Comparison of ENCODE assay signal across 8 cellular contexts in the genomic region with DNA sequence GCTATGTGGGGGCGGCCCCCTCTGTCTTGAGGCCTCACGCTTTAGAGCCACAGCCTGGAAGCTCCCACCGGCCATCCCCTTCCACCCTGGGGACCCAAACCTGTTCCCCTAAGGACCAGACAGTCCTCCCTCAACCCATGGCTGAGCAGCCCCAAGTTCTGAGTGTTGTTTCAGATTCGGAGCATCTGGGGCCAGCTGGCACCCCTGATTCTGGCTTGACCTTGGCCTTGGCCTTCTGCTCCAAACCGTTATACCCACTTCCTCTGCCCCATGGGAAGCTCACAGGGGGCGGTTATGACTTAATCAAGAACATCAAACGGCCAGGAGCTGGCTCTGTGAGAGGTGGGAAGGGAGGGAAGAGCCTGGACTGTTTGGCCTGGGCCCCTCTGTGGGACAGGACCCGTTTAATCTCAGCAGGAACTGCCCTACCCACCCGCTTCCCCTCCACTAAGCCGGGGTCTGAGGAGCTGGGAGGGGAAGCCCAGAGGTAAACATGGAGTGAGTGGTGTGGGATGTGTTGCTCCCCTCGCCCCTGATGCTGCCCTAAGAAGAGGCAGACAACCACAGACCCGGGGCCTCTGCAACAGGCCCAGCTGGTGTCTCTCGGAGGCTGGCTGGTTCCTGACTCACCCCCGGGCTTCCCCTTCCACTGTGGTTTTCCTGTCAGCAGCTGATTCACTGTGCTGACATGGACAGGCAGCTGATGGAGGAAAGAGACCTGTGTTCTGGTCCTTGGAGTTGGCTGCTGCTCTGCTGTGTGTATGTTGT. TPM values are rescaled to one million over a fixed set of nuclear protein-coding genes. Genes with fewer than 3 reads are reported as not detected.
DNase-seq lines count a peak whose midpoint lies in the region; ATAC-seq and TF ChIP-seq lines count a peak whose summit lies in the region.

No MANE protein-coding gene starts in this region.

- peaks cover 76% of the 10 kb centered on the region for H3K4me1 ChIP-seq in ACC112 (ENCODE audit: control insufficient read depth, insufficient read depth, low read length, unreplicated experiment)

- peaks cover 40% of the 10 kb centered on the region for H3K79me2 ChIP-seq in ACC112 (ENCODE audit: control insufficient read depth, insufficient read depth, low read length, unreplicated experiment)

- no peak overlapping the region for H2AFZ ChIP-seq in ACC112 (ENCODE audit: low read length, unreplicated experiment)

- H3K27ac Mint-ChIP-seq in T-helper 17 cell: peak overlapping the region; percentile 98

- no peaks in the 10 kb centered on the region for H3K36me3 ChIP-seq in ACC112 (ENCODE audit: insufficient read depth, low read length)

- no peaks in the 10 kb centered on the region for H3K27me3 ChIP-seq in ACC112 (ENCODE audit: insufficient read depth, low read length)

- TF ChIP-seq POLR2A in GM19099 (IDR thresholded peaks at IDR 0.05; ENCODE audit: extremely low read depth, insufficient read length, low read depth): peak; percentile 52

- H3K27me3 Mint-ChIP-seq in T-helper 17 cell: no peaks in the 10 kb centered on the region

- no peaks in the 10 kb centered on the region for H3K9me3 ChIP-seq in T-helper 17 cell (ENCODE audit: control insufficient read depth, low read length, poor library complexity, severe bottlenecking)

- peak overlapping the region; percentile 94 for H3K4me3 Mint-ChIP-seq in T-helper 17 cell

- DNase-seq in T-helper 17 cell: peak; percentile 69 to 88 (median 81)
- peak; percentile 99 for DNase-seq in iris pigment epithelial cell (ENCODE audit: low read depth)
- peak; percentile 75 to 83 for DNase-seq in stimulated activated CD4-positive, alpha-beta T cell treated with anti-CD3 and anti-CD28 coated beads, Interleukin-2, amount 100 ng/mL, for 48 hours
- DNase-seq in germinal center (ENCODE audit: low spot score): no peak

- peak overlapping the region; percentile 93 for H3K27ac ChIP-seq in ACC112 (ENCODE audit: low read depth, low read length)
- peak overlapping the region; percentile 62 for H3K27ac ChIP-seq in angular gyrus (ENCODE audit: low read depth, low read length)

- H3K36me3 Mint-ChIP-seq in T-helper 17 cell (ENCODE audit: low read depth): peaks cover 2% of the 10 kb centered on the region

- peaks cover 75% of the 10 kb centered on the region for H3K4me1 Mint-ChIP-seq in T-helper 17 cell

- peak; percentile 50 for ATAC-seq in HG03354 (IDR thresholded peaks at IDR 0.05; ENCODE audit: poor library complexity, severe bottlenecking, unreplicated experiment)
- ATAC-seq in T-helper 17 cell: peak; percentile 72

- H3K4me3 ChIP-seq in ACC112 (ENCODE audit: low read depth, low read length): peak overlapping the region; percentile 42

RNA-seq across cellular contexts. Expression of a gene that starts 3.4 kb away (rescaled TPM):
- 100 to 1,000 TPM; 112 to 146 TPM for total RNA-seq in T-helper 17 cell
